In genomic region chr17:49390548-49391324, GRCh38 we compare ENCODE assay signal across 1 cellular context.
TF ChIP-seq lines count a peak whose summit lies in the region.

No MANE protein-coding gene starts in this region.

TF ChIP-seq in HepG2, 621 proteins besides CTCF, POLR2A, EP300 and RAD21 (continued from another document and continues in another):
- TF ChIP-seq, protein P1, sequence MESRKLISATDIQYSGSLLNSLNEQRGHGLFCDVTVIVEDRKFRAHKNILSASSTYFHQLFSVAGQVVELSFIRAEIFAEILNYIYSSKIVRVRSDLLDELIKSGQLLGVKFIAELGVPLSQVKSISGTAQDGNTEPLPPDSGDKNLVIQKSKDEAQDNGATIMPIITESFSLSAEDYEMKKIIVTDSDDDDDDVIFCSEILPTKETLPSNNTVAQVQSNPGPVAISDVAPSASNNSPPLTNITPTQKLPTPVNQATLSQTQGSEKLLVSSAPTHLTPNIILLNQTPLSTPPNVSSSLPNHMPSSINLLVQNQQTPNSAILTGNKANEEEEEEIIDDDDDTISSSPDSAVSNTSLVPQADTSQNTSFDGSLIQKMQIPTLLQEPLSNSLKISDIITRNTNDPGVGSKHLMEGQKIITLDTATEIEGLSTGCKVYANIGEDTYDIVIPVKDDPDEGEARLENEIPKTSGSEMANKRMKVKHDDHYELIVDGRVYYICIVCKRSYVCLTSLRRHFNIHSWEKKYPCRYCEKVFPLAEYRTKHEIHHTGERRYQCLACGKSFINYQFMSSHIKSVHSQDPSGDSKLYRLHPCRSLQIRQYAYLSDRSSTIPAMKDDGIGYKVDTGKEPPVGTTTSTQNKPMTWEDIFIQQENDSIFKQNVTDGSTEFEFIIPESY (CRISPR knock-in tag; IDR thresholded peaks at IDR 0.05): 0 out of 2 replicates have a peak, but pooled peaks have one; percentile 7
- TF ChIP-seq CAMTA2 (CRISPR knock-in tag; IDR thresholded peaks at IDR 0.05; ENCODE audit: borderline replicate concordance) (0 out of 2 replicates have a peak, but pooled peaks have one; percentile 90), MZF1 (CRISPR knock-in tag; IDR thresholded peaks at IDR 0.05; ENCODE audit: borderline replicate concordance) (no peak), ZNF546 (CRISPR knock-in tag; conservative IDR thresholded peaks at IDR 0.05) (no peak), ZNF3 (CRISPR knock-in tag; IDR thresholded peaks at IDR 0.05) (no peak), FOXO4 (CRISPR knock-in tag; conservative IDR thresholded peaks at IDR 0.05) (0 out of 2 replicates have a peak, but pooled peaks have one; percentile 65), ZNF30 (CRISPR knock-in tag; IDR thresholded peaks at IDR 0.05) (no peak), PATZ1 (CRISPR knock-in tag; IDR thresholded peaks at IDR 0.05) (no peak), ZBTB7A (CRISPR knock-in tag; IDR thresholded peaks at IDR 0.05) (no peak), FOXK1 (CRISPR knock-in tag; IDR thresholded peaks at IDR 0.05; ENCODE audit: borderline replicate concordance, low read depth) (no peak), ARID2 (CRISPR knock-in tag; IDR thresholded peaks at IDR 0.05; ENCODE audit: borderline replicate concordance) (no peak), HIC2 (CRISPR knock-in tag; IDR thresholded peaks at IDR 0.05; ENCODE audit: low read depth) (no peak), ZNF710 (CRISPR knock-in tag; IDR thresholded peaks at IDR 0.05; ENCODE audit: borderline replicate concordance) (peak; percentile 70; the same call in 1 of the 2 replicates), GTF3A (CRISPR knock-in tag; conservative IDR thresholded peaks at IDR 0.05) (no peak), ZNF775 (CRISPR knock-in tag; IDR thresholded peaks at IDR 0.05; ENCODE audit: borderline replicate concordance) (no peak), HDAC1 (CRISPR knock-in tag; IDR thresholded peaks at IDR 0.05) (no peak), ZNF605 (CRISPR knock-in tag; IDR thresholded peaks at IDR 0.05) (peak; percentile 55; the same call in 1 of the 2 replicates), KDM1A (CRISPR knock-in tag; IDR thresholded peaks at IDR 0.05) (no peak), ZNF235 (CRISPR knock-in tag; IDR thresholded peaks at IDR 0.05; ENCODE audit: borderline replicate concordance) (0 out of 2 replicates have a peak, but pooled peaks have one; percentile 58), ZNF776 (CRISPR knock-in tag; IDR thresholded peaks at IDR 0.05) (0 out of 2 replicates have a peak, but pooled peaks have one; percentile 76), CBX1 (IDR thresholded peaks at IDR 0.05; ENCODE audit: low read depth) (no peak), SMC3 (IDR thresholded peaks at IDR 0.05; ENCODE audit: low read length) (no peak), ZNF558 (CRISPR knock-in tag; IDR thresholded peaks at IDR 0.05; ENCODE audit: borderline replicate concordance) (no peak), ZSCAN31 (CRISPR knock-in tag; IDR thresholded peaks at IDR 0.05; ENCODE audit: low read depth) (no peak), EHMT2 (IDR thresholded peaks at IDR 0.05; ENCODE audit: borderline replicate concordance, low read depth, low read length) (no peak), SNRNP70 (IDR thresholded peaks at IDR 0.05; ENCODE audit: low read depth, low read length) (no peak), KLF15 (CRISPR knock-in tag; IDR thresholded peaks at IDR 0.05; ENCODE audit: borderline replicate concordance) (no peak), NFKB2 (CRISPR knock-in tag; IDR thresholded peaks at IDR 0.05; ENCODE audit: borderline replicate concordance) (peak; percentile 53; the same call in 1 of the 2 replicates), ZNF543 (CRISPR knock-in tag; IDR thresholded peaks at IDR 0.05) (0 out of 2 replicates have a peak, but pooled peaks have one; percentile 33), ZNF275 (CRISPR knock-in tag; IDR thresholded peaks at IDR 0.05; ENCODE audit: borderline replicate concordance) (0 out of 2 replicates have a peak, but pooled peaks have one; percentile 59), SOX6 (IDR thresholded peaks at IDR 0.05) (no peak), SOX6 (CRISPR knock-in tag; IDR thresholded peaks at IDR 0.05) (peak; percentile 64), SMAD3 (CRISPR knock-in tag; IDR thresholded peaks at IDR 0.05) (no peak), MLLT10 (CRISPR knock-in tag; IDR thresholded peaks at IDR 0.05) (no peak), ZNF549 (CRISPR knock-in tag; IDR thresholded peaks at IDR 0.05) (no peak), ELF4 (CRISPR knock-in tag; IDR thresholded peaks at IDR 0.05; ENCODE audit: borderline replicate concordance) (peak; percentile 56; the same call in 1 of the 2 replicates), DMAP1 (CRISPR knock-in tag; IDR thresholded peaks at IDR 0.05) (peak; percentile 34; the same call in 1 of the 2 replicates), KDM5B (CRISPR knock-in tag; IDR thresholded peaks at IDR 0.05; ENCODE audit: borderline replicate concordance) (peak; percentile 64; the same call in 1 of the 2 replicates), ZNF350 (CRISPR knock-in tag; IDR thresholded peaks at IDR 0.05; ENCODE audit: borderline replicate concordance, low read depth) (peak; percentile 38; the same call in 1 of the 2 replicates), RBAK (CRISPR knock-in tag; IDR thresholded peaks at IDR 0.05) (peak; percentile 88; the same call in 1 of the 2 replicates), SP4 (CRISPR knock-in tag; IDR thresholded peaks at IDR 0.05) (peak; percentile 19; the same call in 1 of the 2 replicates), ZNF256 (CRISPR knock-in tag; conservative IDR thresholded peaks at IDR 0.05) (no peak), ZNF569 (CRISPR knock-in tag; IDR thresholded peaks at IDR 0.05; ENCODE audit: borderline replicate concordance) (0 out of 2 replicates have a peak, but pooled peaks have one; percentile 27), ZEB1 (IDR thresholded peaks at IDR 0.05; ENCODE audit: insufficient replicate concordance, low read depth) (no peak), YEATS2 (CRISPR knock-in tag; IDR thresholded peaks at IDR 0.05; ENCODE audit: borderline replicate concordance) (no peak), HDAC6 (IDR thresholded peaks at IDR 0.05; ENCODE audit: low read depth, low read length) (no peak), U2AF1 (optimal IDR thresholded peaks at IDR 0.05; ENCODE audit: low read depth, low read length) (no peak), ZNF282 (IDR thresholded peaks at IDR 0.05; ENCODE audit: partially characterized antibody) (no peak), CEBPB (IDR thresholded peaks at IDR 0.05; ENCODE audit: borderline replicate concordance, low read depth, low read length) (no peak), KLF6 (CRISPR knock-in tag; IDR thresholded peaks at IDR 0.05) (0 out of 2 replicates have a peak, but pooled peaks have one; percentile 18), ZNF501 (CRISPR knock-in tag; IDR thresholded peaks at IDR 0.05) (peak; percentile 56; the same call in 1 of the 2 replicates), AKAP8 (CRISPR knock-in tag; IDR thresholded peaks at IDR 0.05) (no peak)
- TF ChIP-seq, protein P2, sequence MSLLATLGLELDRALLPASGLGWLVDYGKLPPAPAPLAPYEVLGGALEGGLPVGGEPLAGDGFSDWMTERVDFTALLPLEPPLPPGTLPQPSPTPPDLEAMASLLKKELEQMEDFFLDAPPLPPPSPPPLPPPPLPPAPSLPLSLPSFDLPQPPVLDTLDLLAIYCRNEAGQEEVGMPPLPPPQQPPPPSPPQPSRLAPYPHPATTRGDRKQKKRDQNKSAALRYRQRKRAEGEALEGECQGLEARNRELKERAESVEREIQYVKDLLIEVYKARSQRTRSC (CRISPR knock-in tag; IDR thresholded peaks at IDR 0.05; ENCODE audit: low read depth): no peak
- TF ChIP-seq, protein P3, sequence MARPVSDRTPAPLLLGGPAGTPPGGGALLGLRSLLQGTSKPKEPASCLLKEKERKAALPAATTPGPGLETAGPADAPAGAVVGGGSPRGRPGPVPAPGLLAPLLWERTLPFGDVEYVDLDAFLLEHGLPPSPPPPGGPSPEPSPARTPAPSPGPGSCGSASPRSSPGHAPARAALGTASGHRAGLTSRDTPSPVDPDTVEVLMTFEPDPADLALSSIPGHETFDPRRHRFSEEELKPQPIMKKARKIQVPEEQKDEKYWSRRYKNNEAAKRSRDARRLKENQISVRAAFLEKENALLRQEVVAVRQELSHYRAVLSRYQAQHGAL (CRISPR knock-in tag; IDR thresholded peaks at IDR 0.05; ENCODE audit: not compliant biosample characterization): no peak
- TF ChIP-seq, protein P4, sequence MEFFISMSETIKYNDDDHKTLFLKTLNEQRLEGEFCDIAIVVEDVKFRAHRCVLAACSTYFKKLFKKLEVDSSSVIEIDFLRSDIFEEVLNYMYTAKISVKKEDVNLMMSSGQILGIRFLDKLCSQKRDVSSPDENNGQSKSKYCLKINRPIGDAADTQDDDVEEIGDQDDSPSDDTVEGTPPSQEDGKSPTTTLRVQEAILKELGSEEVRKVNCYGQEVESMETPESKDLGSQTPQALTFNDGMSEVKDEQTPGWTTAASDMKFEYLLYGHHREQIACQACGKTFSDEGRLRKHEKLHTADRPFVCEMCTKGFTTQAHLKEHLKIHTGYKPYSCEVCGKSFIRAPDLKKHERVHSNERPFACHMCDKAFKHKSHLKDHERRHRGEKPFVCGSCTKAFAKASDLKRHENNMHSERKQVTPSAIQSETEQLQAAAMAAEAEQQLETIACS (CRISPR knock-in tag; IDR thresholded peaks at IDR 0.05): no peak
- TF ChIP-seq, protein P5, sequence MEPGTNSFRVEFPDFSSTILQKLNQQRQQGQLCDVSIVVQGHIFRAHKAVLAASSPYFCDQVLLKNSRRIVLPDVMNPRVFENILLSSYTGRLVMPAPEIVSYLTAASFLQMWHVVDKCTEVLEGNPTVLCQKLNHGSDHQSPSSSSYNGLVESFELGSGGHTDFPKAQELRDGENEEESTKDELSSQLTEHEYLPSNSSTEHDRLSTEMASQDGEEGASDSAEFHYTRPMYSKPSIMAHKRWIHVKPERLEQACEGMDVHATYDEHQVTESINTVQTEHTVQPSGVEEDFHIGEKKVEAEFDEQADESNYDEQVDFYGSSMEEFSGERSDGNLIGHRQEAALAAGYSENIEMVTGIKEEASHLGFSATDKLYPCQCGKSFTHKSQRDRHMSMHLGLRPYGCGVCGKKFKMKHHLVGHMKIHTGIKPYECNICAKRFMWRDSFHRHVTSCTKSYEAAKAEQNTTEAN (CRISPR knock-in tag; conservative IDR thresholded peaks at IDR 0.05): 0 out of 2 replicates have a peak, but pooled peaks have one; percentile 5
